ENCODE assay signal across 9 cellular contexts in the genomic region with DNA sequence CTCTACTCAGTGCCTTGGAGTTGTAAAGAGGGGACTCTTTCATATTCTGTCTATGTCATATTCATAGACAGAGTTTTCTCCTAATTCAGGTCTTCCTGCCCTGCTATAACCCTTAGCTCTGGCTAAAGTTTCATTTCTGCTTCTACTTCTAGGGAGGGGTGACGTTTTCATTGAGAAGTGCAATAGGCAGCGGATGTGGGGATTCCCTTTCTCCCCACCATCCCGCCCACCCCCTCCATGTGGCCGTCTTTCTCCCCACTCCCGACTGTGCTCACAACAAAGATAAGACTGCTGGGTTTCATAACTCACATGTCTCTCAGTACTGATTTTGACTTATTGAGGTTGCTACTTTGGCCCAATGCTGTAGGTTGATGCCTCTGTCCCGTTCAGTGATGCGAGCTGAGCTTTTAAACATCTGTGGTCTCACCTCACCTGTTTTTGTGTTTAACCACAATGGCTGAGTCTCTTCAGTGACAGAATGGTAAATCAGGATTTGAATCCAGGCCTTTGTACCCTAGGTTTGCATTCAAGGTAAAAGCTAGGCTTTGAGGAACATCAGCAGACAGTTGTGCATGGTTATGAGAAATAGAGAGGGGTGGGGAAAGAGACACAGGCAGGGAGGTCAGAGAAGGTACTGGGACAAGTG. TPM values are rescaled to one million over a fixed set of nuclear protein-coding genes. Genes with fewer than 3 reads are reported as not detected.
A peak's percentile ranks its signal among the peaks of the same experiment; 100 is the strongest.
DNase-seq lines count a peak whose midpoint lies in the region; ATAC-seq lines count a peak whose summit lies in the region.
"Had no signal": no experiment of that assay in that cellular context is flagged by ENCODE, and none has a peak within 500 bp of the region (broad histone marks: within the 10 kb centered on the region; RNA-seq: fewer than 3 reads in every experiment).

No MANE protein-coding gene starts in this region.

- H3K27ac Mint-ChIP-seq in activated CD4-positive, alpha-beta memory T cell treated with anti-CD3 and anti-CD28 coated beads for 36 hours = peak overlapping the region; percentile 28

- no peaks in the 10 kb centered on the region for H3K36me3 ChIP-seq in aorta (ENCODE audit: control insufficient read depth in 1 of 2, insufficient read depth in 2 of 2, low read length in 1 of 2)
- H3K36me3 ChIP-seq: heart left ventricle had no signal

- H3K9me3 Mint-ChIP-seq in activated CD4-positive, alpha-beta memory T cell treated with anti-CD3 and anti-CD28 coated beads for 36 hours = no peaks in the 10 kb centered on the region

- CTCF ChIA-PET in activated CD4-positive, alpha-beta memory T cell treated with anti-CD3 and anti-CD28 coated beads for 36 hours (lab: Charles Lee) = interaction anchor here (1.4 to 2.9 kb wide), 2 partner anchors 42 to 174 kb away, joined by 3 to 13 read pairs; no protein-coding TSS in a partner anchor

- peak; percentile 69 for ATAC-seq in GM19397 (IDR thresholded peaks at IDR 0.05; ENCODE audit: unreplicated experiment)
- ATAC-seq in HG03108 (IDR thresholded peaks at IDR 0.05; ENCODE audit: unreplicated experiment) = peak; percentile 64
- no peak for ATAC-seq in aorta (ENCODE audit: low FRiP score)

- POLR2A ChIA-PET in activated CD4-positive, alpha-beta memory T cell treated with anti-CD3 and anti-CD28 coated beads for 36 hours (lab: Charles Lee) = interaction anchor here (0.8 to 2.9 kb wide), 3 partner anchors 25 to 387 kb away, joined by 3 to 27 read pairs (median 4); a partner anchor contains a TSS

- H3K9me3 ChIP-seq in aorta (ENCODE audit: control insufficient read depth, low read length) = no peaks in the 10 kb centered on the region
- H3K9me3 ChIP-seq: heart left ventricle had no signal

- peak overlapping the region; percentile 11 for H3K4me3 Mint-ChIP-seq in activated CD4-positive, alpha-beta memory T cell treated with anti-CD3 and anti-CD28 coated beads for 36 hours

- H3K36me3 Mint-ChIP-seq in activated CD4-positive, alpha-beta memory T cell treated with anti-CD3 and anti-CD28 coated beads for 36 hours = no peaks in the 10 kb centered on the region

- H3K27me3 ChIP-seq in aorta (ENCODE audit: control insufficient read depth in 1 of 2, insufficient read depth in 2 of 2, low read length in 1 of 2) = no peaks in the 10 kb centered on the region
- H3K27me3 ChIP-seq: heart left ventricle had no signal

- 75 to 78% methylated on average over 7 of the region's 7 CpGs for WGBS in aorta, 2 donors

- no peaks in the 10 kb centered on the region for H3K4me1 ChIP-seq in aorta (ENCODE audit: control insufficient read depth in 1 of 2, insufficient read depth in 2 of 2, low read length in 2 of 2)

- intact Hi-C loops in activated CD4-positive, alpha-beta memory T cell treated with anti-CD3 and anti-CD28 coated beads for 36 hours (cut with micrococcal nuclease) = loop anchor here (1.0 to 10.0 kb wide), 8 partner anchors 25 to 394 kb away; a partner anchor contains a TSS
- intact Hi-C loops in aorta (cut with DNase I) = loop anchor here (10.0 kb wide), 2 partner anchors 206 to 486 kb away; a partner anchor contains a TSS

- peak; percentile 85 for DNase-seq in activated CD4-positive, alpha-beta memory T cell treated with anti-CD3 and anti-CD28 coated beads for 36 hours
- DNase-seq in stimulated activated CD4-positive, alpha-beta T cell treated with anti-CD3 and anti-CD28 coated beads, Interleukin-4, amount 100 ng/mL, for 48 hours (ENCODE audit: low read depth in 2 of 2) = peak; percentile 22 to 58
- DNase-seq in kidney tubule cell (ENCODE audit: low spot score) (no peak), NCI-H774 (lab: John Stamatoyannopoulos, UW) (no peak), H4 (ENCODE audit: low spot score) (no peak), aorta (no peak)
- DNase-seq: heart left ventricle had no signal

- no peaks in the 10 kb centered on the region for H3K27me3 Mint-ChIP-seq in activated CD4-positive, alpha-beta memory T cell treated with anti-CD3 and anti-CD28 coated beads for 36 hours

- H3K4me1 Mint-ChIP-seq in activated CD4-positive, alpha-beta memory T cell treated with anti-CD3 and anti-CD28 coated beads for 36 hours (ENCODE audit: low read depth) = peaks cover 36% of the 10 kb centered on the region

- no peak overlapping the region for H3K4me3 ChIP-seq in aorta (ENCODE audit: low read length in 2 of 2)
- H3K4me3 ChIP-seq: heart left ventricle had no signal

- H3K27ac ChIP-seq in aorta (ENCODE audit: low read depth in 1 of 2, low read length in 2 of 2) = no peak overlapping the region
- H3K27ac ChIP-seq: heart left ventricle had no signal

RNA-seq across cellular contexts. Expression of a gene that starts 7.8 kb away (rescaled TPM):
- total RNA-seq in activated CD4-positive, alpha-beta memory T cell treated with anti-CD3 and anti-CD28 coated beads for 36 hours = 10 to 100 TPM; 15.7 to 17.1 TPM
- 10.4 and 13.5 TPM in 2 replicates for total RNA-seq in H4 (2014; rRNA removed; shearing (Covaris generic))
- under 1 TPM; 0.23 to 0.60 TPM for total RNA-seq in aorta
- polyA plus RNA-seq in aorta = under 1 TPM; 0.13 TPM

RNA-seq across cellular contexts. Expression of a gene that starts 41.4 kb away (rescaled TPM):
- 10 to 100 TPM; 19.4 to 23.4 TPM for total RNA-seq in activated CD4-positive, alpha-beta memory T cell treated with anti-CD3 and anti-CD28 coated beads for 36 hours
- total RNA-seq in H4 (2014; rRNA removed; shearing (Covaris generic)) = 16.3 and 18.8 TPM in 2 replicates
- total RNA-seq in aorta = 10 to 100 TPM; 22.9 to 28.7 TPM
- polyA plus RNA-seq in aorta = 10 to 100 TPM; 20.9 to 23.3 TPM

Comparison
In these comparisons a context has a peak if more than half of its experiments do, and no peak if none do; other contexts are left out.
1. DNase-seq: peak in activated CD4-positive, alpha-beta memory T cell treated with anti-CD3 and anti-CD28 coated beads for 36 hours (single experiment) and stimulated activated CD4-positive, alpha-beta T cell treated with anti-CD3 and anti-CD28 coated beads, Interleukin-4, amount 100 ng/mL, for 48 hours (2 of 2); none in kidney tubule cell (single experiment), NCI-H774 (single experiment), H4 (single experiment) and aorta (0 of 2).